ENCODE assay signal across 12 cellular contexts in genomic region chr11:102449651-102450570, GRCh38. TPM values are rescaled to one million over a fixed set of nuclear protein-coding genes. Genes with fewer than 3 reads are reported as not detected.
DNase-seq lines count a peak whose midpoint lies in the region; ATAC-seq and TF ChIP-seq lines count a peak whose summit lies in the region.
"Had no signal": no experiment of that assay in that cellular context is flagged by ENCODE, and none has a peak within 500 bp of the region (broad histone marks: within the 10 kb centered on the region; RNA-seq: fewer than 3 reads in every experiment).

No MANE protein-coding gene starts in this region.

- H3K9me3 Mint-ChIP-seq in activated naive CD4-positive, alpha-beta T cell treated with anti-CD3 and anti-CD28 coated beads for 36 hours, result peaks cover 4% of the 10 kb centered on the region
- peaks cover 8 to 9% of the 10 kb centered on the region in 2 donors for H3K9me3 Mint-ChIP-seq in activated naive CD4-positive, alpha-beta T cell treated with anti-CD3 and anti-CD28 coated beads, Interleukin-2, amount 50 U/mL, for 72 hours

- CTCF ChIA-PET in activated naive CD4-positive, alpha-beta T cell treated with anti-CD3 and anti-CD28 coated beads for 36 hours (lab: Charles Lee), result interaction anchor here (0.8 to 6.8 kb wide), 3 partner anchors 43 to 161 kb away, joined by 3 to 58 read pairs (median 6); no protein-coding TSS in a partner anchor

- intact Hi-C loops in activated naive CD4-positive, alpha-beta T cell treated with anti-CD3 and anti-CD28 coated beads for 36 hours (cut with micrococcal nuclease), result loop anchor here (5.0 kb wide), 1 partner anchor 162 kb away; no protein-coding TSS in a partner anchor
- intact Hi-C loops in upper lobe of right lung (cut with DNase I), result no loop called here

- DNase-seq in activated naive CD4-positive, alpha-beta T cell treated with anti-CD3 and anti-CD28 coated beads for 36 hours, result peak; percentile 45
- no peak for DNase-seq in activated naive CD4-positive, alpha-beta T cell treated with anti-CD3 and anti-CD28 coated beads, Interleukin-2, amount 50 U/mL, for 16 hours
- DNase-seq in activated naive CD4-positive, alpha-beta T cell treated with anti-CD3 and anti-CD28 coated beads, Interleukin-2, amount 50 U/mL, for 72 hours (ENCODE audit: low spot score in 2 of 2), result no peak
- DNase-seq in medulla oblongata (ENCODE audit: extremely low spot score) (peak; percentile 34), upper lobe of right lung (no peak), NCI-H2196 treated with DMSO at 0.1 percent for 48 hours (lab: John Stamatoyannopoulos, UW; ENCODE audit: unreplicated experiment) (no peak), COLO668 (lab: John Stamatoyannopoulos, UW; ENCODE audit: unreplicated experiment) (no peak)
- DNase-seq: AML-193; NCI-H510A treated with DMSO at 0.1 percent for 48 hours; stimulated activated naive CD4-positive, alpha-beta T cell had no signal

- H3K27me3 Mint-ChIP-seq in activated naive CD4-positive, alpha-beta T cell treated with anti-CD3 and anti-CD28 coated beads for 36 hours (ENCODE audit: low read depth), result no peaks in the 10 kb centered on the region

- H3K4me3 Mint-ChIP-seq in activated naive CD4-positive, alpha-beta T cell treated with anti-CD3 and anti-CD28 coated beads for 36 hours, result peak overlapping the region; percentile 89

- peaks cover 72% of the 10 kb centered on the region for H3K4me1 Mint-ChIP-seq in activated naive CD4-positive, alpha-beta T cell treated with anti-CD3 and anti-CD28 coated beads for 36 hours (ENCODE audit: low read depth)

- H3K27ac ChIP-seq in upper lobe of right lung, result no peak overlapping the region
- H3K27ac ChIP-seq: parathyroid adenoma had no signal

- no peak for TF ChIP-seq CTCF in upper lobe of right lung (IDR thresholded peaks at IDR 0.05)

- H3K36me3 ChIP-seq in upper lobe of right lung, result peaks cover 16% of the 10 kb centered on the region

- H3K27ac Mint-ChIP-seq in activated naive CD4-positive, alpha-beta T cell treated with anti-CD3 and anti-CD28 coated beads for 36 hours, result peak overlapping the region; percentile 96
- peak overlapping the region; percentile 26 to 100 for H3K27ac Mint-ChIP-seq in activated naive CD4-positive, alpha-beta T cell treated with anti-CD3 and anti-CD28 coated beads, Interleukin-2, amount 50 U/mL, for 72 hours

- no peaks in the 10 kb centered on the region for H3K27me3 ChIP-seq in upper lobe of right lung

- peaks cover 51% of the 10 kb centered on the region for H3K36me3 Mint-ChIP-seq in activated naive CD4-positive, alpha-beta T cell treated with anti-CD3 and anti-CD28 coated beads for 36 hours (ENCODE audit: low read depth)
- H3K36me3 Mint-ChIP-seq in activated naive CD4-positive, alpha-beta T cell treated with anti-CD3 and anti-CD28 coated beads, Interleukin-2, amount 50 U/mL, for 72 hours, result peaks cover 63 to 65% of the 10 kb centered on the region in 2 donors

- no peak for ATAC-seq in activated naive CD4-positive, alpha-beta T cell treated with anti-CD3 and anti-CD28 coated beads, Interleukin-2, amount 50 U/mL, for 72 hours
- ATAC-seq in upper lobe of right lung, result no peak
- no peak for ATAC-seq in GM21619 (IDR thresholded peaks at IDR 0.05; ENCODE audit: unreplicated experiment)

- H3K4me3 ChIP-seq in upper lobe of right lung, result peak overlapping the region; percentile 63

- peaks cover 37% of the 10 kb centered on the region for H3K4me1 ChIP-seq in upper lobe of right lung

- no peaks in the 10 kb centered on the region for H3K9me3 ChIP-seq in upper lobe of right lung

RNA-seq across cellular contexts. Expression of gene TMEM123, which starts 2.7 kb away (rescaled TPM):
- total RNA-seq in activated naive CD4-positive, alpha-beta T cell treated with anti-CD3 and anti-CD28 coated beads for 36 hours, result 100 to 1,000 TPM; 232 to 255 TPM
- total RNA-seq in activated naive CD4-positive, alpha-beta T cell treated with anti-CD3 and anti-CD28 coated beads, Interleukin-2, amount 50 U/mL, for 72 hours, result 100 to 1,000 TPM; 193 to 330 TPM
- total RNA-seq in upper lobe of right lung, result 203 TPM

Comparison
In these comparisons a context has a peak if more than half of its experiments do, and no peak if none do; other contexts are left out.
1. DNase-seq: peak in activated naive CD4-positive, alpha-beta T cell treated with anti-CD3 and anti-CD28 coated beads for 36 hours (single experiment) and medulla oblongata (single experiment); none in activated naive CD4-positive, alpha-beta T cell treated with anti-CD3 and anti-CD28 coated beads, Interleukin-2, amount 50 U/mL, for 16 hours (single experiment), activated naive CD4-positive, alpha-beta T cell treated with anti-CD3 and anti-CD28 coated beads, Interleukin-2, amount 50 U/mL, for 72 hours (0 of 2), upper lobe of right lung (single experiment), NCI-H2196 treated with DMSO at 0.1 percent for 48 hours (single experiment) and COLO668 (single experiment).